1 cellular context compared by ENCODE assay signal in the genomic region with DNA sequence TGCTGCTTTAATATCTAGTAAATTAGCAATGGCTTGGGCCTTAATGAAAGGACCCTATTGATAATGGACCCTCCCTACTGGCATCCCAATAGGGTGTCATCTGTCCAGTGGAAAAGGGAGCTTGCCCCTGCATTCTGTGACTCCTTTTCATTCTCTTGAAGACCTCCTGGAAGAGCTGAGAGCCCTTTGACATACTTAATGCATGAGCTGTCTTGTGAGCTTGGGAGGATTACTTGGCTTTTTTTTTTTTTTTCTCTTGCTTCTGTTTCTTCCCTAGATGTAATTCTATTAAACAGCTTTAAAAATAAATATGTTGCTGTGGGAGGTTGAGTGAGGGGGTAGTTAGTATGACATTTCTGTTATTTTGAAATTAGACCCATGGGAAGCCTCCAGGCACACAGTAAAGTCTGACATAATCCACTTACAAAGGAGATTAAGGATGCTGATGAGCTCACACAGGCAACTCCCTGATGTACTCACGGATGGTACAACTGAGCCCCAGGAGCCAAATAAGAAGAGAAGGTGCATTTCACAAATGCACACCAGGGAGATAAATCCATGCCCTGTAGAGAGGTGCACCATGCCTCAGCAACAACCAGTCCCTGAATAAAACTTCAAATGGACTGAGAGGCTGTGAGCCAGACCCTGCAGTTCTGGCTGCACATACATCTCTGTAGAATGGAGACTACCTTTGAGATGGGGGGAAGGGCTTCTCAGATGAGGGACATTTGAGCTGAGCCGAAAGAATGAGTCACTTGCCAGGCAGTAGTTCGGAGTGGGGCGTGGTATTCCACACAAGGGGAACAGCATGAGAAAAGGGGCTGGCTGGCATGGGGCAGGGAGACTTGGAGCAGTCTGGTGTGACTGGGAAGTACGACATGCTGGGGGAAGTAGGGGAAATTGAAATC.
TF ChIP-seq lines count a peak whose summit lies in the region.

No MANE protein-coding gene starts in this region.

TF ChIP-seq in HEK293, 187 proteins besides CTCF, POLR2A, EP300 and RAD21 (continued from another document and continues in another):
- TF ChIP-seq, protein P1, sequence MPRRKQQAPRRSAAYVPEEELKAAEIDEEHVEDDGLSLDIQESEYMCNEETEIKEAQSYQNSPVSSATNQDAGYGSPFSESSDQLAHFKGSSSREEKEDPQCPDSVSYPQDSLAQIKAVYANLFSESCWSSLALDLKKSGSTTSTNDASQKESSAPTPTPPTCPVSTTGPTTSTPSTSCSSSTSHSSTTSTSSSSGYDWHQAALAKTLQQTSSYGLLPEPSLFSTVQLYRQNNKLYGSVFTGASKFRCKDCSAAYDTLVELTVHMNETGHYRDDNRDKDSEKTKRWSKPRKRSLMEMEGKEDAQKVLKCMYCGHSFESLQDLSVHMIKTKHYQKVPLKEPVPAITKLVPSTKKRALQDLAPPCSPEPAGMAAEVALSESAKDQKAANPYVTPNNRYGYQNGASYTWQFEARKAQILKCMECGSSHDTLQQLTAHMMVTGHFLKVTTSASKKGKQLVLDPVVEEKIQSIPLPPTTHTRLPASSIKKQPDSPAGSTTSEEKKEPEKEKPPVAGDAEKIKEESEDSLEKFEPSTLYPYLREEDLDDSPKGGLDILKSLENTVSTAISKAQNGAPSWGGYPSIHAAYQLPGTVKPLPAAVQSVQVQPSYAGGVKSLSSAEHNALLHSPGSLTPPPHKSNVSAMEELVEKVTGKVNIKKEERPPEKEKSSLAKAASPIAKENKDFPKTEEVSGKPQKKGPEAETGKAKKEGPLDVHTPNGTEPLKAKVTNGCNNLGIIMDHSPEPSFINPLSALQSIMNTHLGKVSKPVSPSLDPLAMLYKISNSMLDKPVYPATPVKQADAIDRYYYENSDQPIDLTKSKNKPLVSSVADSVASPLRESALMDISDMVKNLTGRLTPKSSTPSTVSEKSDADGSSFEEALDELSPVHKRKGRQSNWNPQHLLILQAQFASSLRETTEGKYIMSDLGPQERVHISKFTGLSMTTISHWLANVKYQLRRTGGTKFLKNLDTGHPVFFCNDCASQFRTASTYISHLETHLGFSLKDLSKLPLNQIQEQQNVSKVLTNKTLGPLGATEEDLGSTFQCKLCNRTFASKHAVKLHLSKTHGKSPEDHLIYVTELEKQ (tag by site-specific recombination; IDR thresholded peaks at IDR 0.05; ENCODE audit: borderline replicate concordance), result peak; percentile 56; the same call in 1 of the 2 replicates
- TF ChIP-seq ZNF175 (tag by site-specific recombination; IDR thresholded peaks at IDR 0.05) (no peak), ZNF266 (tag by site-specific recombination; IDR thresholded peaks at IDR 0.05; ENCODE audit: low read depth) (no peak), SCRT2 (tag by site-specific recombination; IDR thresholded peaks at IDR 0.05) (no peak), ZNF114 (tag by site-specific recombination; IDR thresholded peaks at IDR 0.05) (no peak), KLF10 (tag by site-specific recombination; IDR thresholded peaks at IDR 0.05) (peak; percentile 52; the same call in 1 of the 2 replicates), YY1 (tag by site-specific recombination; IDR thresholded peaks at IDR 0.05) (no peak), ZNF837 (tag by site-specific recombination; IDR thresholded peaks at IDR 0.05) (no peak), HOXC10 (CRISPR knock-in tag; IDR thresholded peaks at IDR 0.05) (no peak), REPIN1 (tag by site-specific recombination; IDR thresholded peaks at IDR 0.05; ENCODE audit: low read depth) (no peak), MEIS1 (CRISPR knock-in tag; IDR thresholded peaks at IDR 0.05; ENCODE audit: borderline replicate concordance) (no peak), ZEB2 (tag by site-specific recombination; IDR thresholded peaks at IDR 0.05) (peak; percentile 91), ZBTB17 (tag by site-specific recombination; IDR thresholded peaks at IDR 0.05) (peak; percentile 83), SP7 (tag by site-specific recombination; IDR thresholded peaks at IDR 0.05) (peak; percentile 67), ZNF157 (tag by site-specific recombination; IDR thresholded peaks at IDR 0.05) (no peak), BCL11A (tag by site-specific recombination; IDR thresholded peaks at IDR 0.05; ENCODE audit: low read depth) (no peak)
- TF ChIP-seq, protein P2, sequence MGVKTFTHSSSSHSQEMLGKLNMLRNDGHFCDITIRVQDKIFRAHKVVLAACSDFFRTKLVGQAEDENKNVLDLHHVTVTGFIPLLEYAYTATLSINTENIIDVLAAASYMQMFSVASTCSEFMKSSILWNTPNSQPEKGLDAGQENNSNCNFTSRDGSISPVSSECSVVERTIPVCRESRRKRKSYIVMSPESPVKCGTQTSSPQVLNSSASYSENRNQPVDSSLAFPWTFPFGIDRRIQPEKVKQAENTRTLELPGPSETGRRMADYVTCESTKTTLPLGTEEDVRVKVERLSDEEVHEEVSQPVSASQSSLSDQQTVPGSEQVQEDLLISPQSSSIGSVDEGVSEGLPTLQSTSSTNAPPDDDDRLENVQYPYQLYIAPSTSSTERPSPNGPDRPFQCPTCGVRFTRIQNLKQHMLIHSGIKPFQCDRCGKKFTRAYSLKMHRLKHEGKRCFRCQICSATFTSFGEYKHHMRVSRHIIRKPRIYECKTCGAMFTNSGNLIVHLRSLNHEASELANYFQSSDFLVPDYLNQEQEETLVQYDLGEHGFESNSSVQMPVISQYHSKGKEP (tag by site-specific recombination; IDR thresholded peaks at IDR 0.05), result 0 out of 2 replicates have a peak, but pooled peaks have one; percentile 59
- TF ChIP-seq, protein P3, sequence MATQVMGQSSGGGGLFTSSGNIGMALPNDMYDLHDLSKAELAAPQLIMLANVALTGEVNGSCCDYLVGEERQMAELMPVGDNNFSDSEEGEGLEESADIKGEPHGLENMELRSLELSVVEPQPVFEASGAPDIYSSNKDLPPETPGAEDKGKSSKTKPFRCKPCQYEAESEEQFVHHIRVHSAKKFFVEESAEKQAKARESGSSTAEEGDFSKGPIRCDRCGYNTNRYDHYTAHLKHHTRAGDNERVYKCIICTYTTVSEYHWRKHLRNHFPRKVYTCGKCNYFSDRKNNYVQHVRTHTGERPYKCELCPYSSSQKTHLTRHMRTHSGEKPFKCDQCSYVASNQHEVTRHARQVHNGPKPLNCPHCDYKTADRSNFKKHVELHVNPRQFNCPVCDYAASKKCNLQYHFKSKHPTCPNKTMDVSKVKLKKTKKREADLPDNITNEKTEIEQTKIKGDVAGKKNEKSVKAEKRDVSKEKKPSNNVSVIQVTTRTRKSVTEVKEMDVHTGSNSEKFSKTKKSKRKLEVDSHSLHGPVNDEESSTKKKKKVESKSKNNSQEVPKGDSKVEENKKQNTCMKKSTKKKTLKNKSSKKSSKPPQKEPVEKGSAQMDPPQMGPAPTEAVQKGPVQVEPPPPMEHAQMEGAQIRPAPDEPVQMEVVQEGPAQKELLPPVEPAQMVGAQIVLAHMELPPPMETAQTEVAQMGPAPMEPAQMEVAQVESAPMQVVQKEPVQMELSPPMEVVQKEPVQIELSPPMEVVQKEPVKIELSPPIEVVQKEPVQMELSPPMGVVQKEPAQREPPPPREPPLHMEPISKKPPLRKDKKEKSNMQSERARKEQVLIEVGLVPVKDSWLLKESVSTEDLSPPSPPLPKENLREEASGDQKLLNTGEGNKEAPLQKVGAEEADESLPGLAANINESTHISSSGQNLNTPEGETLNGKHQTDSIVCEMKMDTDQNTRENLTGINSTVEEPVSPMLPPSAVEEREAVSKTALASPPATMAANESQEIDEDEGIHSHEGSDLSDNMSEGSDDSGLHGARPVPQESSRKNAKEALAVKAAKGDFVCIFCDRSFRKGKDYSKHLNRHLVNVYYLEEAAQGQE (tag by site-specific recombination; IDR thresholded peaks at IDR 0.05), result no peak
- TF ChIP-seq, protein P4, sequence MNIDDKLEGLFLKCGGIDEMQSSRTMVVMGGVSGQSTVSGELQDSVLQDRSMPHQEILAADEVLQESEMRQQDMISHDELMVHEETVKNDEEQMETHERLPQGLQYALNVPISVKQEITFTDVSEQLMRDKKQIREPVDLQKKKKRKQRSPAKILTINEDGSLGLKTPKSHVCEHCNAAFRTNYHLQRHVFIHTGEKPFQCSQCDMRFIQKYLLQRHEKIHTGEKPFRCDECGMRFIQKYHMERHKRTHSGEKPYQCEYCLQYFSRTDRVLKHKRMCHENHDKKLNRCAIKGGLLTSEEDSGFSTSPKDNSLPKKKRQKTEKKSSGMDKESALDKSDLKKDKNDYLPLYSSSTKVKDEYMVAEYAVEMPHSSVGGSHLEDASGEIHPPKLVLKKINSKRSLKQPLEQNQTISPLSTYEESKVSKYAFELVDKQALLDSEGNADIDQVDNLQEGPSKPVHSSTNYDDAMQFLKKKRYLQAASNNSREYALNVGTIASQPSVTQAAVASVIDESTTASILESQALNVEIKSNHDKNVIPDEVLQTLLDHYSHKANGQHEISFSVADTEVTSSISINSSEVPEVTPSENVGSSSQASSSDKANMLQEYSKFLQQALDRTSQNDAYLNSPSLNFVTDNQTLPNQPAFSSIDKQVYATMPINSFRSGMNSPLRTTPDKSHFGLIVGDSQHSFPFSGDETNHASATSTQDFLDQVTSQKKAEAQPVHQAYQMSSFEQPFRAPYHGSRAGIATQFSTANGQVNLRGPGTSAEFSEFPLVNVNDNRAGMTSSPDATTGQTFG (tag by site-specific recombination; IDR thresholded peaks at IDR 0.05; ENCODE audit: borderline replicate concordance), result no peak
- TF ChIP-seq, protein P5, sequence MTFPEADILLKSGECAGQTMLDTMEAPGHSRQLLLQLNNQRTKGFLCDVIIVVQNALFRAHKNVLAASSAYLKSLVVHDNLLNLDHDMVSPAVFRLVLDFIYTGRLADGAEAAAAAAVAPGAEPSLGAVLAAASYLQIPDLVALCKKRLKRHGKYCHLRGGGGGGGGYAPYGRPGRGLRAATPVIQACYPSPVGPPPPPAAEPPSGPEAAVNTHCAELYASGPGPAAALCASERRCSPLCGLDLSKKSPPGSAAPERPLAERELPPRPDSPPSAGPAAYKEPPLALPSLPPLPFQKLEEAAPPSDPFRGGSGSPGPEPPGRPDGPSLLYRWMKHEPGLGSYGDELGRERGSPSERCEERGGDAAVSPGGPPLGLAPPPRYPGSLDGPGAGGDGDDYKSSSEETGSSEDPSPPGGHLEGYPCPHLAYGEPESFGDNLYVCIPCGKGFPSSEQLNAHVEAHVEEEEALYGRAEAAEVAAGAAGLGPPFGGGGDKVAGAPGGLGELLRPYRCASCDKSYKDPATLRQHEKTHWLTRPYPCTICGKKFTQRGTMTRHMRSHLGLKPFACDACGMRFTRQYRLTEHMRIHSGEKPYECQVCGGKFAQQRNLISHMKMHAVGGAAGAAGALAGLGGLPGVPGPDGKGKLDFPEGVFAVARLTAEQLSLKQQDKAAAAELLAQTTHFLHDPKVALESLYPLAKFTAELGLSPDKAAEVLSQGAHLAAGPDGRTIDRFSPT (tag by site-specific recombination; IDR thresholded peaks at IDR 0.05), result peak; percentile 86; the same call in 1 of the 2 replicates
- TF ChIP-seq, protein P6, sequence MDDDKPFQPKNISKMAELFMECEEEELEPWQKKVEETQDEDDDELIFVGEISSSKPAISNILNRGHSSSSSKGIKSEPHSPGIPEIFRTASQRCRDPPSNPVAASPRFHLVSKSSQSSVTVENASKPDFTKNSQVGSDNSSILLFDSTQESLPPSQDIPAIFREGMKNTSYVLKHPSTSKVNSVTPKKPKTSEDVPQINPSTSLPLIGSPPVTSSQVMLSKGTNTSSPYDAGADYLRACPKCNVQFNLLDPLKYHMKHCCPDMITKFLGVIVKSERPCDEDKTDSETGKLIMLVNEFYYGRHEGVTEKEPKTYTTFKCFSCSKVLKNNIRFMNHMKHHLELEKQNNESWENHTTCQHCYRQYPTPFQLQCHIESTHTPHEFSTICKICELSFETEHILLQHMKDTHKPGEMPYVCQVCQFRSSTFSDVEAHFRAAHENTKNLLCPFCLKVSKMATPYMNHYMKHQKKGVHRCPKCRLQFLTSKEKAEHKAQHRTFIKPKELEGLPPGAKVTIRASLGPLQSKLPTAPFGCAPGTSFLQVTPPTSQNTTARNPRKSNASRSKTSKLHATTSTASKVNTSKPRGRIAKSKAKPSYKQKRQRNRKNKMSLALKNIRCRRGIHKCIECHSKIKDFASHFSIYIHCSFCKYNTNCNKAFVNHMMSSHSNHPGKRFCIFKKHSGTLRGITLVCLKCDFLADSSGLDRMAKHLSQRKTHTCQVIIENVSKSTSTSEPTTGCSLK (tag by site-specific recombination; IDR thresholded peaks at IDR 0.05), result no peak
- TF ChIP-seq, protein P7, sequence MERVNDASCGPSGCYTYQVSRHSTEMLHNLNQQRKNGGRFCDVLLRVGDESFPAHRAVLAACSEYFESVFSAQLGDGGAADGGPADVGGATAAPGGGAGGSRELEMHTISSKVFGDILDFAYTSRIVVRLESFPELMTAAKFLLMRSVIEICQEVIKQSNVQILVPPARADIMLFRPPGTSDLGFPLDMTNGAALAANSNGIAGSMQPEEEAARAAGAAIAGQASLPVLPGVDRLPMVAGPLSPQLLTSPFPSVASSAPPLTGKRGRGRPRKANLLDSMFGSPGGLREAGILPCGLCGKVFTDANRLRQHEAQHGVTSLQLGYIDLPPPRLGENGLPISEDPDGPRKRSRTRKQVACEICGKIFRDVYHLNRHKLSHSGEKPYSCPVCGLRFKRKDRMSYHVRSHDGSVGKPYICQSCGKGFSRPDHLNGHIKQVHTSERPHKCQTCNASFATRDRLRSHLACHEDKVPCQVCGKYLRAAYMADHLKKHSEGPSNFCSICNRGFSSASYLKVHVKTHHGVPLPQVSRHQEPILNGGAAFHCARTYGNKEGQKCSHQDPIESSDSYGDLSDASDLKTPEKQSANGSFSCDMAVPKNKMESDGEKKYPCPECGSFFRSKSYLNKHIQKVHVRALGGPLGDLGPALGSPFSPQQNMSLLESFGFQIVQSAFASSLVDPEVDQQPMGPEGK (tag by site-specific recombination; IDR thresholded peaks at IDR 0.05), result peak; percentile 59
- TF ChIP-seq, protein P8, sequence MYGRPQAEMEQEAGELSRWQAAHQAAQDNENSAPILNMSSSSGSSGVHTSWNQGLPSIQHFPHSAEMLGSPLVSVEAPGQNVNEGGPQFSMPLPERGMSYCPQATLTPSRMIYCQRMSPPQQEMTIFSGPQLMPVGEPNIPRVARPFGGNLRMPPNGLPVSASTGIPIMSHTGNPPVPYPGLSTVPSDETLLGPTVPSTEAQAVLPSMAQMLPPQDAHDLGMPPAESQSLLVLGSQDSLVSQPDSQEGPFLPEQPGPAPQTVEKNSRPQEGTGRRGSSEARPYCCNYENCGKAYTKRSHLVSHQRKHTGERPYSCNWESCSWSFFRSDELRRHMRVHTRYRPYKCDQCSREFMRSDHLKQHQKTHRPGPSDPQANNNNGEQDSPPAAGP (tag by site-specific recombination; IDR thresholded peaks at IDR 0.05), result no peak
- TF ChIP-seq, protein P9, sequence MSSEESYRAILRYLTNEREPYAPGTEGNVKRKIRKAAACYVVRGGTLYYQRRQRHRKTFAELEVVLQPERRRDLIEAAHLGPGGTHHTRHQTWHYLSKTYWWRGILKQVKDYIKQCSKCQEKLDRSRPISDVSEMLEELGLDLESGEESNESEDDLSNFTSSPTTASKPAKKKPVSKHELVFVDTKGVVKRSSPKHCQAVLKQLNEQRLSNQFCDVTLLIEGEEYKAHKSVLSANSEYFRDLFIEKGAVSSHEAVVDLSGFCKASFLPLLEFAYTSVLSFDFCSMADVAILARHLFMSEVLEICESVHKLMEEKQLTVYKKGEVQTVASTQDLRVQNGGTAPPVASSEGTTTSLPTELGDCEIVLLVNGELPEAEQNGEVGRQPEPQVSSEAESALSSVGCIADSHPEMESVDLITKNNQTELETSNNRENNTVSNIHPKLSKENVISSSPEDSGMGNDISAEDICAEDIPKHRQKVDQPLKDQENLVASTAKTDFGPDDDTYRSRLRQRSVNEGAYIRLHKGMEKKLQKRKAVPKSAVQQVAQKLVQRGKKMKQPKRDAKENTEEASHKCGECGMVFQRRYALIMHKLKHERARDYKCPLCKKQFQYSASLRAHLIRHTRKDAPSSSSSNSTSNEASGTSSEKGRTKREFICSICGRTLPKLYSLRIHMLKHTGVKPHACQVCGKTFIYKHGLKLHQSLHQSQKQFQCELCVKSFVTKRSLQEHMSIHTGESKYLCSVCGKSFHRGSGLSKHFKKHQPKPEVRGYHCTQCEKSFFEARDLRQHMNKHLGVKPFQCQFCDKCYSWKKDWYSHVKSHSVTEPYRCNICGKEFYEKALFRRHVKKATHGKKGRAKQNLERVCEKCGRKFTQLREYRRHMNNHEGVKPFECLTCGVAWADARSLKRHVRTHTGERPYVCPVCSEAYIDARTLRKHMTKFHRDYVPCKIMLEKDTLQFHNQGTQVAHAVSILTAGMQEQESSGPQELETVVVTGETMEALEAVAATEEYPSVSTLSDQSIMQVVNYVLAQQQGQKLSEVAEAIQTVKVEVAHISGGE (tag by site-specific recombination; conservative IDR thresholded peaks at IDR 0.05; ENCODE audit: low read depth), result no peak
